Comparison of ENCODE assay signal across 1 cellular context in genomic region chr16:58011652-58012051, GRCh38.
TF ChIP-seq lines count a peak whose summit lies in the region.

No MANE protein-coding gene starts in this region.

TF ChIP-seq in A549, 52 proteins besides CTCF, POLR2A, EP300 and RAD21 (continued from another document):
- TF ChIP-seq REST (IDR thresholded peaks at IDR 0.05) (no peak), HOXB13 (CRISPR knock-in tag; IDR thresholded peaks at IDR 0.05; ENCODE audit: low read depth) (no peak), ATOH8 (CRISPR knock-in tag; IDR thresholded peaks at IDR 0.05; ENCODE audit: low read depth) (no peak), HOXB5 (CRISPR knock-in tag; IDR thresholded peaks at IDR 0.05) (no peak), FOXS1 (CRISPR knock-in tag; IDR thresholded peaks at IDR 0.05) (no peak), CBX8 (IDR thresholded peaks at IDR 0.05) (no peak), GATA3 (IDR thresholded peaks at IDR 0.05; ENCODE audit: borderline replicate concordance) (no peak)
TF ChIP-seq in A549: peak in this region for 0.
